11 cellular contexts compared by ENCODE assay signal in genomic region chr12:53985900-53986685, GRCh38. TPM values are rescaled to one million over a fixed set of nuclear protein-coding genes. Genes with fewer than 3 reads are reported as not detected.
DNase-seq lines count a peak whose midpoint lies in the region; ATAC-seq and TF ChIP-seq lines count a peak whose summit lies in the region.
"Had no signal": no experiment of that assay in that cellular context is flagged by ENCODE, and none has a peak within 500 bp of the region (broad histone marks: within the 10 kb centered on the region; RNA-seq: fewer than 3 reads in every experiment).

No MANE protein-coding gene starts in this region.

- peak overlapping the region; percentile 68 for H3K4me3 ChIP-seq in thoracic aorta
- H3K4me3 ChIP-seq: BLaER1 had no signal

- CTCF ChIA-PET in T-cell (lab: Charles Lee) = interaction anchor here in 1 of 2 donors (1.0 kb wide), 1 partner anchor 301 kb away, joined by 3 read pairs; no protein-coding TSS in a partner anchor

- no peak for TF ChIP-seq CTCF in thoracic aorta (IDR thresholded peaks at IDR 0.05)

- ATAC-seq in activated T-cell treated with anti-CD3 and anti-CD28 coated beads, Interleukin-2, amount 50 U/mL, for 72 hours (replicated peaks in 1 of 2) = peak; percentile 44 to 45
- ATAC-seq in T-cell (replicated peaks in 1 of 4) = peak; percentile 30 to 57 (median 44)
- ATAC-seq in thoracic aorta (ENCODE audit: insufficient number of reproducible peaks, low FRiP score, low read depth) = no peak
- ATAC-seq in HG03097 (IDR thresholded peaks at IDR 0.05; ENCODE audit: low FRiP score, unreplicated experiment) = no peak
- ATAC-seq in HG03432 (IDR thresholded peaks at IDR 0.05; ENCODE audit: unreplicated experiment) = no peak

- POLR2A ChIA-PET in T-cell (lab: Charles Lee) = no interaction called here

- H3K4me1 ChIP-seq in thoracic aorta (ENCODE audit: control insufficient read depth in 1 of 2, low read depth in 2 of 2) = peaks cover 15 to 31% of the 10 kb centered on the region in 2 donors
- H3K4me1 ChIP-seq: BLaER1 had no signal

- no peaks in the 10 kb centered on the region for H3K9me3 Mint-ChIP-seq in activated T-cell treated with anti-CD3 and anti-CD28 coated beads, Interleukin-2, amount 50 U/mL, for 72 hours
- H3K9me3 Mint-ChIP-seq in T-cell (no peaks in the 10 kb centered on the region), immature natural killer cell (no peaks in the 10 kb centered on the region)

- no peak overlapping the region for H3K27ac Mint-ChIP-seq in activated T-cell treated with anti-CD3 and anti-CD28 coated beads, Interleukin-2, amount 50 U/mL, for 72 hours
- no peak overlapping the region for H3K27ac Mint-ChIP-seq in T-cell
- H3K27ac Mint-ChIP-seq in immature natural killer cell = no peak overlapping the region

- peak; percentile 36 to 40 for DNase-seq in activated T-cell treated with anti-CD3 and anti-CD28 coated beads, Interleukin-2, amount 50 U/mL, for 72 hours
- no peak for DNase-seq in activated T-cell treated with anti-CD3 and anti-CD28 coated beads, Interleukin-2, amount 50 U/mL, for 1 hour
- no peak for DNase-seq in T-cell
- DNase-seq in immature natural killer cell = no peak
- DNase-seq in thoracic aorta (ENCODE audit: low spot score) = no peak
- DNase-seq in stimulated activated CD8-positive, alpha-beta memory T cell treated with anti-CD3 and anti-CD28 coated beads, Interleukin-4, amount 100 ng/mL, for 48 hours = no peak
- DNase-seq: activated effector memory CD4-positive, alpha-beta T cell treated with anti-CD3 and anti-CD28 coated beads, Interleukin-2, amount 50 U/mL, for 16 hours; SHP77 treated with DMSO at 0.1 percent for 48 hours had no signal

- peak overlapping the region; percentile 60 to 79 for H3K4me3 Mint-ChIP-seq in activated T-cell treated with anti-CD3 and anti-CD28 coated beads, Interleukin-2, amount 50 U/mL, for 72 hours
- H3K4me3 Mint-ChIP-seq in T-cell (peak overlapping the region; percentile 25 to 71 (median 31)), immature natural killer cell (peak overlapping the region; percentile 63 to 83 (median 69))

- H3K36me3 Mint-ChIP-seq in activated T-cell treated with anti-CD3 and anti-CD28 coated beads, Interleukin-2, amount 50 U/mL, for 72 hours (ENCODE audit: insufficient read depth in 2 of 2) = peaks cover 0 to 1% of the 10 kb centered on the region in 2 donors
- H3K36me3 Mint-ChIP-seq in T-cell (no peaks in the 10 kb centered on the region), immature natural killer cell (peaks cover 0 to 3% (median 0%) of the 10 kb centered on the region in 3 donors)

- peaks cover 97% of the 10 kb centered on the region for H3K27me3 Mint-ChIP-seq in activated T-cell treated with anti-CD3 and anti-CD28 coated beads, Interleukin-2, amount 50 U/mL, for 72 hours (ENCODE audit: low read depth)
- H3K27me3 Mint-ChIP-seq in T-cell (peaks cover 85 to 93% of the 10 kb centered on the region in 2 donors), immature natural killer cell (ENCODE audit: low read depth in 3 of 3) (peaks cover 66 to 89% (median 89%) of the 10 kb centered on the region in 3 donors)

- peaks cover 73% of the 10 kb centered on the region for H3K27me3 ChIP-seq in thoracic aorta (replicated peaks; ENCODE audit: insufficient read depth)

- no peaks in the 10 kb centered on the region for H3K9me3 ChIP-seq in thoracic aorta

- H3K36me3 ChIP-seq in thoracic aorta = no peaks in the 10 kb centered on the region
- H3K36me3 ChIP-seq: BLaER1 had no signal

- H3K27ac ChIP-seq in thoracic aorta = peak overlapping the region in 1 of 2 donors; percentile 33
- H3K27ac ChIP-seq: BLaER1 had no signal

- H3K4me1 Mint-ChIP-seq in activated T-cell treated with anti-CD3 and anti-CD28 coated beads, Interleukin-2, amount 50 U/mL, for 72 hours (ENCODE audit: low read depth) = peaks cover 56% of the 10 kb centered on the region
- H3K4me1 Mint-ChIP-seq in T-cell = peaks cover 34 to 58% (median 49%) of the 10 kb centered on the region in 3 donors
- peaks cover 37 to 43% of the 10 kb centered on the region in 2 donors for H3K4me1 Mint-ChIP-seq in immature natural killer cell

RNA-seq across cellular contexts. Expression of gene HOXC10, which starts 1.1 kb away (rescaled TPM):
- not detected for total RNA-seq in activated T-cell treated with anti-CD3 and anti-CD28 coated beads, Interleukin-2, amount 50 U/mL, for 72 hours
- under 1 TPM in 1 of 5 donors, not detected in 4; 0.30 TPM for total RNA-seq in T-cell
- polyA plus RNA-seq in immature natural killer cell = not detected
- not detected for total RNA-seq in thoracic aorta

RNA-seq across cellular contexts. Expression of gene HOTAIR, which starts 11.3 kb away (rescaled TPM):
- total RNA-seq in activated T-cell treated with anti-CD3 and anti-CD28 coated beads, Interleukin-2, amount 50 U/mL, for 72 hours = not detected
- total RNA-seq in T-cell (not detected), thoracic aorta (not detected)
- polyA plus RNA-seq in immature natural killer cell = not detected

RNA-seq across cellular contexts. Expression of gene HOXC11, which starts 13.2 kb away (rescaled TPM):
- total RNA-seq in activated T-cell treated with anti-CD3 and anti-CD28 coated beads, Interleukin-2, amount 50 U/mL, for 72 hours = not detected
- not detected for total RNA-seq in T-cell
- polyA plus RNA-seq in immature natural killer cell = not detected
- not detected for total RNA-seq in thoracic aorta

RNA-seq across cellular contexts. Expression of gene HOXC9, which starts 13.9 kb away (rescaled TPM):
- total RNA-seq in activated T-cell treated with anti-CD3 and anti-CD28 coated beads, Interleukin-2, amount 50 U/mL, for 72 hours = not detected
- total RNA-seq in T-cell (not detected), thoracic aorta (not detected)
- polyA plus RNA-seq in immature natural killer cell = not detected

RNA-seq across cellular contexts. Expression of gene HOXC8, which starts 22.7 kb away (rescaled TPM):
- not detected for total RNA-seq in activated T-cell treated with anti-CD3 and anti-CD28 coated beads, Interleukin-2, amount 50 U/mL, for 72 hours
- total RNA-seq in T-cell (not detected), thoracic aorta (not detected)
- polyA plus RNA-seq in immature natural killer cell = not detected

Comparison
In these comparisons a context has a peak if more than half of its experiments do, and no peak if none do; other contexts are left out.
1. DNase-seq: peak in activated T-cell treated with anti-CD3 and anti-CD28 coated beads, Interleukin-2, amount 50 U/mL, for 72 hours (2 of 2); none in activated T-cell treated with anti-CD3 and anti-CD28 coated beads, Interleukin-2, amount 50 U/mL, for 1 hour (single experiment), T-cell (0 of 34), immature natural killer cell (0 of 3), thoracic aorta (single experiment) and stimulated activated CD8-positive, alpha-beta memory T cell treated with anti-CD3 and anti-CD28 coated beads, Interleukin-4, amount 100 ng/mL, for 48 hours (single experiment).
2. ATAC-seq: peak in activated T-cell treated with anti-CD3 and anti-CD28 coated beads, Interleukin-2, amount 50 U/mL, for 72 hours (2 of 2) and T-cell (4 of 4); none in thoracic aorta (single experiment), HG03097 (single experiment) and HG03432 (single experiment).
3. Peak in every context shown above with its lines, with median percentiles within 50 percentile points of each other: H3K4me3 Mint-ChIP-seq.